ENCODE assay signal across 13 cellular contexts in genomic region chr6:167045828-167046580, GRCh38. TPM values are rescaled to one million over a fixed set of nuclear protein-coding genes. Genes with fewer than 3 reads are reported as not detected.
DNase-seq lines count a peak whose midpoint lies in the region; ATAC-seq, FAIRE-seq and TF ChIP-seq lines count a peak whose summit lies in the region.
"Had no signal": no experiment of that assay in that cellular context is flagged by ENCODE, and none has a peak within 500 bp of the region (broad histone marks: within the 10 kb centered on the region; RNA-seq: fewer than 3 reads in every experiment).

No MANE protein-coding gene starts in this region.

- peak overlapping the region; percentile 20 for H3K27ac Mint-ChIP-seq in activated CD4-positive, alpha-beta T cell treated with anti-CD3 and anti-CD28 coated beads for 36 hours
- no peak overlapping the region for H3K27ac Mint-ChIP-seq in activated CD4-positive, alpha-beta T cell treated with anti-CD3 and anti-CD28 coated beads, Interleukin-2, amount 10 ng/mL, durations not matched to agents 24 days and 14 days
- H3K27ac Mint-ChIP-seq in activated CD8-positive, alpha-beta T cell treated with anti-CD3 and anti-CD28 coated beads for 36 hours: peak overlapping the region; percentile 49

- CTCF ChIA-PET in activated CD4-positive, alpha-beta T cell treated with anti-CD3 and anti-CD28 coated beads for 36 hours (lab: Charles Lee): no interaction called here
- CTCF ChIA-PET in activated CD8-positive, alpha-beta T cell treated with anti-CD3 and anti-CD28 coated beads for 36 hours (lab: Charles Lee): interaction anchor here (1.0 to 2.2 kb wide), 3 partner anchors 10 to 56 kb away, joined by 3 to 5 read pairs (median 3); no protein-coding TSS in a partner anchor

- no peaks in the 10 kb centered on the region for H4K20me1 ChIP-seq in Karpas-422 (ENCODE audit: insufficient read depth, low read depth, low read length)

- H3K27ac ChIP-seq in Karpas-422 (ENCODE audit: low read length): no peak overlapping the region
- H3K27ac ChIP-seq in tibial nerve: no peak overlapping the region
- no peak overlapping the region for H3K27ac ChIP-seq in right cardiac atrium (ENCODE audit: low read length)
- H3K27ac ChIP-seq: GM23248, right atrium auricular region had no signal

- no peak overlapping the region for H3K4me2 ChIP-seq in Karpas-422 (ENCODE audit: low read depth, low read length, poor library complexity, severe bottlenecking)

- FAIRE-seq in frontal cortex (lab: Jason Lieb, UNC): no peak

- H3K4me3 ChIP-seq in Karpas-422 (ENCODE audit: low read length) (no peak overlapping the region), retinal pigment epithelial cell (ENCODE audit: low read length) (no peak overlapping the region), tibial nerve (no peak overlapping the region), right cardiac atrium (ENCODE audit: low read length) (no peak overlapping the region)
- H3K4me3 ChIP-seq: GM23248, right atrium auricular region had no signal

- no peaks in the 10 kb centered on the region for H3K9me2 ChIP-seq in Karpas-422 (replicated peaks; ENCODE audit: insufficient read depth, low read length)

- intact Hi-C loops in activated CD4-positive, alpha-beta T cell treated with anti-CD3 and anti-CD28 coated beads for 36 hours (cut with DNase I, micrococcal nuclease): loop anchor here (2.0 to 5.0 kb wide), 5 partner anchors 47 to 306 kb away; partner anchors contain the start of gene CEP43 (in 1 of the 2)
- intact Hi-C loops in activated CD4-positive, alpha-beta T cell treated with anti-CD3 and anti-CD28 coated beads, Interleukin-2, amount 10 ng/mL, durations not matched to agents 24 days and 14 days (cut with micrococcal nuclease): loop anchor here (2.0 to 5.0 kb wide), 4 partner anchors 33 to 306 kb away; partner anchors contain the start of gene CEP43
- intact Hi-C loops in activated CD8-positive, alpha-beta T cell treated with anti-CD3 and anti-CD28 coated beads for 36 hours (cut with micrococcal nuclease): no loop called here
- intact Hi-C loops in right cardiac atrium (cut with DNase I): no loop called here

- H3K9me3 Mint-ChIP-seq in activated CD4-positive, alpha-beta T cell treated with anti-CD3 and anti-CD28 coated beads for 36 hours (ENCODE audit: low read depth): no peaks in the 10 kb centered on the region
- H3K9me3 Mint-ChIP-seq in activated CD4-positive, alpha-beta T cell treated with anti-CD3 and anti-CD28 coated beads, Interleukin-2, amount 10 ng/mL, durations not matched to agents 24 days and 14 days: no peaks in the 10 kb centered on the region
- H3K9me3 Mint-ChIP-seq in activated CD8-positive, alpha-beta T cell treated with anti-CD3 and anti-CD28 coated beads for 36 hours: no peaks in the 10 kb centered on the region

- H3K9ac ChIP-seq in Karpas-422 (ENCODE audit: low read length): no peak overlapping the region
- H3K9ac ChIP-seq: GM23248 had no signal

- ATAC-seq in activated CD4-positive, alpha-beta T cell treated with anti-CD3 and anti-CD28 coated beads for 36 hours: no peak
- no peak for ATAC-seq in activated CD8-positive, alpha-beta T cell treated with anti-CD3 and anti-CD28 coated beads for 36 hours
- ATAC-seq in right cardiac atrium: no peak

- TF ChIP-seq POLR2A in tibial nerve (IDR thresholded peaks at IDR 0.05): no peak

- peaks cover 4% of the 10 kb centered on the region; the same call in 1 of the 2 replicates for H3K36me3 ChIP-seq in Karpas-422 (ENCODE audit: insufficient read depth, low read length)
- peaks cover 0 to 36% (median 0%) of the 10 kb centered on the region in 3 donors for H3K36me3 ChIP-seq in tibial nerve
- H3K36me3 ChIP-seq: right atrium auricular region had no signal

- H2AFZ ChIP-seq in Karpas-422 (ENCODE audit: low read length): no peak overlapping the region
- H2AFZ ChIP-seq: GM23248 had no signal

- no peak for DNase-seq in activated CD4-positive, alpha-beta T cell treated with anti-CD3 and anti-CD28 coated beads for 36 hours
- DNase-seq in activated CD4-positive, alpha-beta T cell treated with anti-CD3 and anti-CD28 coated beads, Interleukin-2, amount 10 ng/mL, durations not matched to agents 24 days and 14 days: no peak
- peak; percentile 84 for DNase-seq in Karpas-422
- no peak for DNase-seq in activated CD8-positive, alpha-beta T cell treated with anti-CD3 and anti-CD28 coated beads for 36 hours
- DNase-seq in retinal pigment epithelial cell (ENCODE audit: low read depth): no peak
- no peak for DNase-seq in frontal cortex (ENCODE audit: low spot score in 2 of 2)
- DNase-seq in tibial nerve (ENCODE audit: low spot score in 2 of 2): no peak
- no peak for DNase-seq in right cardiac atrium
- DNase-seq: GM23248, IMR-90, NCI-H2171, substantia nigra had no signal

- H3K9me3 ChIP-seq in Karpas-422 (ENCODE audit: low read length) (no peaks in the 10 kb centered on the region), tibial nerve (no peaks in the 10 kb centered on the region), right cardiac atrium (ENCODE audit: control insufficient read depth, low read length) (no peaks in the 10 kb centered on the region)
- H3K9me3 ChIP-seq: right atrium auricular region had no signal

- TF ChIP-seq EP300 in tibial nerve (IDR thresholded peaks at IDR 0.05): no peak

- no peaks in the 10 kb centered on the region for H3K79me2 ChIP-seq in Karpas-422 (ENCODE audit: low read length)

- H3K4me1 ChIP-seq in Karpas-422 (ENCODE audit: low read length) (peaks cover 27% of the 10 kb centered on the region), tibial nerve (no peaks in the 10 kb centered on the region), right cardiac atrium (ENCODE audit: control insufficient read depth, insufficient read depth, low read length) (no peaks in the 10 kb centered on the region)
- H3K4me1 ChIP-seq: right atrium auricular region had no signal

- no peak for TF ChIP-seq CTCF in activated CD8-positive, alpha-beta T cell treated with anti-CD3 and anti-CD28 coated beads for 36 hours (IDR thresholded peaks at IDR 0.05)
- TF ChIP-seq CTCF in retinal pigment epithelial cell (conservative IDR thresholded peaks at IDR 0.05; ENCODE audit: low read depth, low read length): peak; percentile 27
- TF ChIP-seq CTCF in tibial nerve (IDR thresholded peaks at IDR 0.05): peak in 1 of 5 experiments; percentile 11

- no peaks in the 10 kb centered on the region for H3K27me3 ChIP-seq in Karpas-422 (ENCODE audit: low read length)
- H3K27me3 ChIP-seq in tibial nerve: no peaks in the 10 kb centered on the region
- no peaks in the 10 kb centered on the region for H3K27me3 ChIP-seq in right cardiac atrium (ENCODE audit: control insufficient read depth, insufficient read depth)
- H3K27me3 ChIP-seq: right atrium auricular region had no signal

- H3K4me3 Mint-ChIP-seq in activated CD4-positive, alpha-beta T cell treated with anti-CD3 and anti-CD28 coated beads for 36 hours: no peak overlapping the region
- no peak overlapping the region for H3K4me3 Mint-ChIP-seq in activated CD4-positive, alpha-beta T cell treated with anti-CD3 and anti-CD28 coated beads, Interleukin-2, amount 10 ng/mL, durations not matched to agents 24 days and 14 days
- H3K4me3 Mint-ChIP-seq in activated CD8-positive, alpha-beta T cell treated with anti-CD3 and anti-CD28 coated beads for 36 hours: no peak overlapping the region

- POLR2A ChIA-PET in activated CD4-positive, alpha-beta T cell treated with anti-CD3 and anti-CD28 coated beads for 36 hours (lab: Charles Lee): interaction anchor here (0.6 kb wide), 1 partner anchor 86 kb away, joined by 3 read pairs; no protein-coding TSS in a partner anchor
- POLR2A ChIA-PET in activated CD8-positive, alpha-beta T cell treated with anti-CD3 and anti-CD28 coated beads for 36 hours (lab: Charles Lee): no interaction called here

- H3K4me1 Mint-ChIP-seq in activated CD4-positive, alpha-beta T cell treated with anti-CD3 and anti-CD28 coated beads for 36 hours: peaks cover 55% of the 10 kb centered on the region
- H3K4me1 Mint-ChIP-seq in activated CD4-positive, alpha-beta T cell treated with anti-CD3 and anti-CD28 coated beads, Interleukin-2, amount 10 ng/mL, durations not matched to agents 24 days and 14 days: peaks cover 31% of the 10 kb centered on the region
- H3K4me1 Mint-ChIP-seq in activated CD8-positive, alpha-beta T cell treated with anti-CD3 and anti-CD28 coated beads for 36 hours (ENCODE audit: low read depth): peaks cover 39% of the 10 kb centered on the region

- 85 to 90% methylated on average over 6 of the region's 6 CpGs for WGBS in tibial nerve, 2 donors
- WGBS in right cardiac atrium: 92% methylated on average over 6 of the region's 6 CpGs

- H3K27me3 Mint-ChIP-seq in activated CD4-positive, alpha-beta T cell treated with anti-CD3 and anti-CD28 coated beads for 36 hours: no peaks in the 10 kb centered on the region
- H3K27me3 Mint-ChIP-seq in activated CD4-positive, alpha-beta T cell treated with anti-CD3 and anti-CD28 coated beads, Interleukin-2, amount 10 ng/mL, durations not matched to agents 24 days and 14 days: no peaks in the 10 kb centered on the region
- no peaks in the 10 kb centered on the region for H3K27me3 Mint-ChIP-seq in activated CD8-positive, alpha-beta T cell treated with anti-CD3 and anti-CD28 coated beads for 36 hours

- H3K36me3 Mint-ChIP-seq in activated CD4-positive, alpha-beta T cell treated with anti-CD3 and anti-CD28 coated beads for 36 hours (ENCODE audit: low read depth): peaks cover 9% of the 10 kb centered on the region
- H3K36me3 Mint-ChIP-seq in activated CD4-positive, alpha-beta T cell treated with anti-CD3 and anti-CD28 coated beads, Interleukin-2, amount 10 ng/mL, durations not matched to agents 24 days and 14 days (ENCODE audit: low read depth): peaks cover 7% of the 10 kb centered on the region
- H3K36me3 Mint-ChIP-seq in activated CD8-positive, alpha-beta T cell treated with anti-CD3 and anti-CD28 coated beads for 36 hours (ENCODE audit: low read depth): peaks cover 3% of the 10 kb centered on the region

RNA-seq across cellular contexts. Expression of gene CEP43, which starts 46.8 kb away (rescaled TPM):
- 10 to 100 TPM; 19.9 to 20.0 TPM for total RNA-seq in activated CD4-positive, alpha-beta T cell treated with anti-CD3 and anti-CD28 coated beads for 36 hours
- total RNA-seq in activated CD4-positive, alpha-beta T cell treated with anti-CD3 and anti-CD28 coated beads, Interleukin-2, amount 10 ng/mL, durations not matched to agents 24 days and 14 days: 21.1 and 23.0 TPM in 2 replicates
- 18.5 and 19.5 TPM in 2 replicates for total RNA-seq in Karpas-422 (2014; rRNA removed; shearing (Covaris generic); ENCODE audit: low replicate concordance)
- 10 to 100 TPM; 20.2 to 21.3 TPM for total RNA-seq in activated CD8-positive, alpha-beta T cell treated with anti-CD3 and anti-CD28 coated beads for 36 hours
- total RNA-seq in frontal cortex: 75.8 TPM
- total RNA-seq in tibial nerve: 10 to 100 TPM; 14.0 to 23.7 (median 23.2) TPM
- 10 to 100 TPM in 2 of 4 donors, 1 to 10 TPM in 2; 9.0 to 10.7 (median 9.7) TPM for total RNA-seq in right cardiac atrium
- 6.5 TPM for polyA plus RNA-seq in right cardiac atrium

Comparison
In these comparisons a context has a peak if more than half of its experiments do, and no peak if none do; other contexts are left out.
1. intact Hi-C loops: an anchor here in activated CD4-positive, alpha-beta T cell treated with anti-CD3 and anti-CD28 coated beads for 36 hours (2.0 to 5.0 kb wide) and activated CD4-positive, alpha-beta T cell treated with anti-CD3 and anti-CD28 coated beads, Interleukin-2, amount 10 ng/mL, durations not matched to agents 24 days and 14 days (2.0 to 5.0 kb wide); none called in activated CD8-positive, alpha-beta T cell treated with anti-CD3 and anti-CD28 coated beads for 36 hours and right cardiac atrium.